In the genomic region with DNA sequence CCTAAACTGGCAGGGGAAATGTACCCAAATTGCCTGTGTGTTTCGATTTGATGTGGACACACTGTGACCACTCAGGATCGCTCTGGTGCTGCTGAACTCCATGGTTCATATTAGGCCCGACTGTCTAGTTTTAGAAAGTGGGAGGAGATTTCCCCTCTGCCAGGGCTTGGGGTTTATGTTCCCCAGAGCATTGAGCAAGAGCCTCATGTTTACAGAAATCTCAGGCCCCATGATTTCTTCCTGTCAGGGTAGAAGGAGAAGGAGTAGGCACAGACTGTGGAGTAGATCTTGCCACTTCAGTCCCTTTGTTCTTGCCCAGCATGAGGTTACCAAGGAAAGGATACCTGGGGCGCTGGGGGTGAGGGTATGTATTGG, we compare ENCODE assay signal across 8 cellular contexts. TPM values are rescaled to one million over a fixed set of nuclear protein-coding genes. Genes with fewer than 3 reads are reported as not detected.
DNase-seq lines count a peak whose midpoint lies in the region; ATAC-seq and TF ChIP-seq lines count a peak whose summit lies in the region.

No MANE protein-coding gene starts in this region.

- H3K27ac ChIP-seq in VCaP (peak overlapping the region; percentile 6; the same call in 1 of the 2 replicates), heart right ventricle (peak overlapping the region in 6 of 10 donors; percentile 11 to 90 (median 36)), skin epidermis (peak overlapping the region in 19 of 21 experiments; percentile 1 to 87 (median 64))

- no peaks in the 10 kb centered on the region for H3K9me3 ChIP-seq in heart right ventricle

- peak in 2 of 8 donors; percentile 16 to 22 for ATAC-seq in heart right ventricle

- no peaks in the 10 kb centered on the region for H3K27me3 ChIP-seq in heart right ventricle

- H3K36me3 ChIP-seq in heart right ventricle = no peaks in the 10 kb centered on the region

- 78 to 84% methylated on average over 4 of the region's 4 CpGs for WGBS in heart right ventricle, 2 donors

- DNase-seq in HCEC 1CT = peak; percentile 60
- no peak for DNase-seq in heart right ventricle
- DNase-seq in activated CD8-positive, alpha-beta memory T cell treated with anti-CD3 and anti-CD28 coated beads, Interleukin-2, amount 50 U/mL, for 4 hours = no peak
- DNase-seq in UCSD-AML1 (lab: John Stamatoyannopoulos, UW; ENCODE audit: unreplicated experiment) = no peak
- no peak for DNase-seq in cortex of kidney (lab: John Stamatoyannopoulos, UW)
- DNase-seq in NCI-H526 treated with DMSO at 0.1 percent for 48 hours (lab: John Stamatoyannopoulos, UW) = no peak

- H3K4me3 ChIP-seq in heart right ventricle = no peak overlapping the region
- no peak overlapping the region for H3K4me3 ChIP-seq in skin epidermis

- peaks cover 3 to 76% (median 35%) of the 10 kb centered on the region in 9 donors for H3K4me1 ChIP-seq in heart right ventricle

- intact Hi-C loops in heart right ventricle (cut with DNase I) = loop anchor here in 5 of 10 donors (5.0 to 10.0 kb wide), 5 partner anchors 91 to 741 kb away; a partner anchor contains a TSS

- no peak for TF ChIP-seq CTCF in VCaP (conservative IDR thresholded peaks at IDR 0.05)
- TF ChIP-seq CTCF in heart right ventricle (IDR thresholded peaks at IDR 0.05) = no peak

RNA-seq across cellular contexts. Expression of a gene that starts 40.8 kb away (rescaled TPM):
- total RNA-seq in heart right ventricle = 100 to 1,000 TPM in 7 of 10 donors, 10 to 100 TPM in 3; 68.7 to 156 (median 111) TPM
- polyA plus RNA-seq in heart right ventricle = 100 to 1,000 TPM in 1 of 2 donors, 10 to 100 TPM in 1; 51.6 to 116 TPM

Comparison
In these comparisons a context has a peak if more than half of its experiments do, and no peak if none do; other contexts are left out.
1. H3K27ac ChIP-seq: peak in every context shown above with its lines; median percentile 64 in skin epidermis; 36 in heart right ventricle; 6 in VCaP.